ENCODE assay signal across 32 cellular contexts in genomic region chr1:172473842-172474241, GRCh38. TPM values are rescaled to one million over a fixed set of nuclear protein-coding genes. Genes with fewer than 3 reads are reported as not detected.
"Had no signal": no experiment of that assay in that cellular context is flagged by ENCODE, and none has a peak within 500 bp of the region (broad histone marks: within the 10 kb centered on the region; RNA-seq: fewer than 3 reads in every experiment).

No MANE protein-coding gene starts in this region.

- H3K36me3 ChIP-seq: colonic mucosa, gastrocnemius medialis, lower lobe of right lung, sigmoid colon, thyroid gland, upper lobe of left lung, vagina had no signal

- H3K4me1 ChIP-seq: colonic mucosa, gastrocnemius medialis, sigmoid colon, vagina had no signal

- H3K4me3 ChIP-seq: colonic mucosa, gastrocnemius medialis, lower lobe of right lung, mucosa of descending colon, sigmoid colon, thyroid gland, upper lobe of left lung, vagina had no signal

- H3K27ac ChIP-seq: colonic mucosa, gastrocnemius medialis, lower lobe of right lung, sigmoid colon, thyroid gland, upper lobe of left lung, vagina had no signal

- H3K9me3 ChIP-seq: colonic mucosa, gastrocnemius medialis, lower lobe of right lung, mucosa of descending colon, sigmoid colon, thyroid gland, upper lobe of left lung, vagina had no signal

- DNase-seq: activated B cell treated with CpG ODN at 0.5 μM for 24 hours; activated CD4-positive, alpha-beta T cell treated with anti-CD3 and anti-CD28 coated beads, Interleukin-2, amount 50 U/mL, for 1 hour; activated CD8-positive, alpha-beta T cell treated with anti-CD3 and anti-CD28 coated beads for 36 hours; activated T-cell treated with anti-CD3 and anti-CD28 coated beads, Interleukin-2, amount 50 U/mL, for 48 hours; cerebellar nuclear complex; colonic mucosa; effector memory CD4-positive, alpha-beta T cell; erythroblast; gastrocnemius medialis; glutamatergic neuron; kidney; lower lobe of right lung; mucosa of descending colon; sigmoid colon; small intestine; stimulated activated CD4-positive, alpha-beta T cell treated with anti-CD3 and anti-CD28 coated beads, Interleukin-1b, Interleukin-23, amount 100 ng/mL, for 48 hours; stimulated activated CD4-positive, alpha-beta T cell treated with anti-CD3 and anti-CD28 coated beads, Interleukin-4, amount 100 ng/mL, for 4 hours; stimulated activated CD8-positive, alpha-beta memory T cell treated with anti-CD3 and anti-CD28 coated beads, Interleukin-4, amount 100 ng/mL, for 48 hours; stimulated activated naive CD8-positive, alpha-beta T cell treated with anti-CD3 and anti-CD28 coated beads, Interleukin-15, amount 100 ng/mL, for 72 hours; substantia nigra; T-helper 1 cell; thyroid gland; upper lobe of left lung had no signal

- ATAC-seq: activated CD8-positive, alpha-beta T cell treated with anti-CD3 and anti-CD28 coated beads for 36 hours; gastrocnemius medialis; mucosa of descending colon; natural killer cell treated with Interleukin-12 subunit alpha and Interleukin-12 subunit beta and Interleukin-15 and Interleukin-18, amount 100 ng/mL, for 72 hours; stimulated activated memory B cell treated with anti-CD40 and anti-IgM and Interleukin-4, amounts not matched to agents 10 μg/mL and 1 μg/mL and 100 μg/mL, for 72 hours; stimulated activated naive CD8-positive, alpha-beta T cell treated with anti-CD3 and anti-CD28 coated beads, Interleukin-15, amount 100 ng/mL, for 72 hours had no signal

- H3K27me3 ChIP-seq: colonic mucosa, gastrocnemius medialis, sigmoid colon, thyroid gland, upper lobe of left lung, vagina had no signal

- FAIRE-seq: kidney, small intestine had no signal

RNA-seq across cellular contexts. Expression of gene C1orf105, which starts 53.4 kb away (rescaled TPM):
- total RNA-seq: activated B cell treated with CpG ODN at 0.5 μM for 24 hours; activated CD8-positive, alpha-beta T cell treated with anti-CD3 and anti-CD28 coated beads for 36 hours; activated T-helper 2 cell treated with anti-CD3 and anti-CD28 coated beads, Interferon-gamma antibody, Interleukin-2, Interleukin-4, amounts not matched to agents 10 μg/mL and 5 μg/mL and 100 μg/mL, durations not matched to agents 14 hours and 24 hours and 36 hours; colonic mucosa; dermis microvascular lymphatic vessel endothelial cell; kidney; lower lobe of right lung; mesenteric fat pad; mucosa of descending colon; natural killer cell treated with Interleukin-12 subunit alpha and Interleukin-12 subunit beta and Interleukin-15 and Interleukin-18, amount 100 ng/mL, for 72 hours; osteocyte; progenitor cell of endocrine pancreas; renal cortical epithelial cell; sigmoid colon; thyroid gland; upper lobe of left lung; vagina had no signal
- polyA plus RNA-seq: sigmoid colon had no signal
